Comparison of ENCODE assay signal across 11 cellular contexts in the genomic region with DNA sequence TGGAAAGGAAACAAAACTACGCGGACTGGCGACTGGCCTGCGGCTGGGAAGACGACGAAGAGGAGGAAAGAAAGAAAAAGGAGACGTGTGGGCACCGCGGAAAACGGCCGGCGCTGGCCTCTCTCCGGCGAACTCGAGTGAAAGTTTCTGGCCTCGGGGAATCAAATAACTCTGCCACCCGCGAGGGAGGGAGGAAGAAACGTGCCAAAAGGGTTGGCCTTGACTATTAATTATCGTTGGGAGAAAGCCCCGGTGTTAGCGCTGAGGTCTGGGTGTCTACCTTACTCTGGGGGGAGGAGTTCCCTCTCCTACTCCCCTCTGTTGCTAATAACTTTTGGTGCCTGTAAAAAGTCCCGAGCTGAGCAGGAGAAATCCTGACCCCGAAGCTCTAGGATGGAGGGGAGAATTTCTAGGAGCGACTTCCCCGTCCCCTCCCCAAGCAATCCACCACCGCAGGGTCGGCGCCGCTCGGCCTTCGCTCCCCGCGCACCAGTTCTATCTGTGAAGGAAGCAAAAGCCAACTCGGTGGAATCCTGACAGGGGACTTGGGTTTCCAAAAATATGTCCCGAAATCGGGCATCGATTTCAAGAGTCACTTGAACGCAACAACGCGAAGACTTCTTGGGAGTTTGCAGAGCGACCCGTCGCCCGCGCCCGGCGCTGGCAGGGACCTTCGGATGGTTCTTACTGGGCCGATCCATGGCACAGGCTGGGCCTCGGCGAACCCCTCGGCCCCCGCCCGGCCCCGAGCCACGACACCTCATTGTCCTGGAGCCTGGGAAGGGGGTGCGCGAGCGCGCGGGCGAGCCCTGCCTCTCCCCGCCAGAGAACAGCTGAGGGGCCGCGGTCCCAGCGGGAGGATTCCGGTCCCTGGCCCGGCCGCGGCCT. TPM values are rescaled to one million over a fixed set of nuclear protein-coding genes. Genes with fewer than 3 reads are reported as not detected.
DNase-seq lines count a peak whose midpoint lies in the region; ATAC-seq and TF ChIP-seq lines count a peak whose summit lies in the region.
"Had no signal": no experiment of that assay in that cellular context is flagged by ENCODE, and none has a peak within 500 bp of the region (broad histone marks: within the 10 kb centered on the region; RNA-seq: fewer than 3 reads in every experiment).

No MANE protein-coding gene starts in this region.

- WGBS in HUES64 = under 1% methylated on average over 68 of the region's 71 CpGs

- no TSS peak for BruUV-seq in PC-3 (replicated peaks; lab: Mats Ljungman, UMichigan)

- H3K9me3 Mint-ChIP-seq in endothelial cell (ENCODE audit: unreplicated experiment) (no peaks in the 10 kb centered on the region), neural progenitor cell (no peaks in the 10 kb centered on the region)

- H3K27ac Mint-ChIP-seq in endothelial cell (ENCODE audit: unreplicated experiment) (peak overlapping the region; percentile 0), neural progenitor cell (peak overlapping the region; percentile 61)

- H3K9me3 ChIP-seq in ES-I3 (ENCODE audit: control insufficient read depth, insufficient read depth, low read length) (no peaks in the 10 kb centered on the region), HUES64 (ENCODE audit: insufficient read depth, low read depth, low read length) (no peaks in the 10 kb centered on the region), neural progenitor cell (ENCODE audit: low read depth) (no peaks in the 10 kb centered on the region), PC-3 (ENCODE audit: low read length) (no peaks in the 10 kb centered on the region)

- intact Hi-C loops in PC-3 (cut with micrococcal nuclease) = no loop called here

- H3K9ac ChIP-seq in ES-I3 (ENCODE audit: low read depth, low read length) (peak overlapping the region; percentile 49; the same call in 1 of the 2 replicates), HUES64 (ENCODE audit: low read depth, low read length) (peak overlapping the region; percentile 77), neural progenitor cell (peak overlapping the region; percentile 74), PC-3 (ENCODE audit: low read length) (no peak overlapping the region)

- H3F3A ChIP-seq in neural progenitor cell (ENCODE audit: low read depth) = peaks cover 91% of the 10 kb centered on the region
- H3F3A ChIP-seq in PC-3 (ENCODE audit: low read length, unreplicated experiment) = no peaks in the 10 kb centered on the region

- TF ChIP-seq CTCF in endothelial cell (IDR thresholded peaks at IDR 0.05; ENCODE audit: unreplicated experiment) (no peak), neural progenitor cell (IDR thresholded peaks at IDR 0.05) (no peak), brain microvascular endothelial cell (IDR thresholded peaks at IDR 0.05; ENCODE audit: low read depth, low read length, missing control alignments) (no peak), PC-3 (conservative IDR thresholded peaks at IDR 0.05; ENCODE audit: low read depth, low read length) (no peak)

- H3K27me3 ChIP-seq in HUES64 (ENCODE audit: insufficient read depth, low read length) = peaks cover 92% of the 10 kb centered on the region
- peaks cover 7% of the 10 kb centered on the region for H3K27me3 ChIP-seq in neural progenitor cell
- peaks cover 89% of the 10 kb centered on the region for H3K27me3 ChIP-seq in brain microvascular endothelial cell (replicated peaks)
- peaks cover 96% of the 10 kb centered on the region for H3K27me3 ChIP-seq in PC-3 (ENCODE audit: low read length)

- H3K27me3 Mint-ChIP-seq in endothelial cell (ENCODE audit: unreplicated experiment) (peaks cover 33% of the 10 kb centered on the region), neural progenitor cell (ENCODE audit: insufficient read depth, low read depth) (peaks cover 73% of the 10 kb centered on the region)

- ATAC-seq in GM21423 (IDR thresholded peaks at IDR 0.05; ENCODE audit: unreplicated experiment) (no peak), PC-3 (no peak)

- POLR2A ChIA-PET in PC-3 (lab: Charles Lee; ENCODE audit: unreplicated experiment) = no interaction called here

- H3K9me2 ChIP-seq in PC-3 (replicated peaks; ENCODE audit: low read length) = no peaks in the 10 kb centered on the region

- in situ Hi-C loops in brain microvascular endothelial cell (cut with HindIII; ENCODE audit: low pct_ligation_motif_present, low sequenced_read_pairs) = no loop called here

- H2AFZ ChIP-seq in neural progenitor cell (replicated peaks) (no peak overlapping the region), PC-3 (ENCODE audit: low read length) (no peak overlapping the region)
- H2AFZ ChIP-seq: PC-9 had no signal

- H3K27ac ChIP-seq in HUES64 (ENCODE audit: low read depth, low read length) = peak overlapping the region; percentile 51; the same call in 1 of the 2 replicates
- H3K27ac ChIP-seq in neural progenitor cell = peak overlapping the region; percentile 96
- H3K27ac ChIP-seq in brain microvascular endothelial cell = no peak overlapping the region
- no peak overlapping the region for H3K27ac ChIP-seq in PC-3 (ENCODE audit: low read length)
- H3K27ac ChIP-seq: PC-9 had no signal

- H3K4me1 Mint-ChIP-seq in endothelial cell (ENCODE audit: unreplicated experiment) = peaks cover 54% of the 10 kb centered on the region
- H3K4me1 Mint-ChIP-seq in neural progenitor cell = peaks cover 45% of the 10 kb centered on the region

- H4K20me1 ChIP-seq in neural progenitor cell (ENCODE audit: low read depth) (peaks cover 65% of the 10 kb centered on the region), PC-3 (ENCODE audit: low read length) (no peaks in the 10 kb centered on the region)

- H3K4me2 ChIP-seq in neural progenitor cell (peak overlapping the region; percentile 97), PC-3 (ENCODE audit: low read length) (no peak overlapping the region)
- H3K4me2 ChIP-seq: PC-9 had no signal

- H3K36me3 ChIP-seq in ES-I3 (ENCODE audit: insufficient read depth, low read length) (no peaks in the 10 kb centered on the region), HUES64 (ENCODE audit: insufficient read depth, low read length) (peaks cover 8% of the 10 kb centered on the region), neural progenitor cell (peaks cover 27% of the 10 kb centered on the region), brain microvascular endothelial cell (replicated peaks) (no peaks in the 10 kb centered on the region), PC-3 (ENCODE audit: low read depth, low read length) (no peaks in the 10 kb centered on the region)

- H3K36me3 Mint-ChIP-seq in endothelial cell (ENCODE audit: low read depth, unreplicated experiment) = peaks cover 19% of the 10 kb centered on the region
- H3K36me3 Mint-ChIP-seq in neural progenitor cell = peaks cover 47% of the 10 kb centered on the region

- H3K4me3 Mint-ChIP-seq in endothelial cell (ENCODE audit: unreplicated experiment) (peak overlapping the region; percentile 87), neural progenitor cell (peak overlapping the region; percentile 98)

- CTCF ChIA-PET in PC-3 (lab: Charles Lee) = no interaction called here

- H3K4me3 ChIP-seq in HUES64 (ENCODE audit: low read length) = peak overlapping the region; percentile 67
- H3K4me3 ChIP-seq in neural progenitor cell = peak overlapping the region; percentile 98
- H3K4me3 ChIP-seq in brain microvascular endothelial cell (ENCODE audit: low read depth, low read length) = no peak overlapping the region
- H3K4me3 ChIP-seq in PC-3 (ENCODE audit: low read length) = no peak overlapping the region
- H3K4me3 ChIP-seq: PC-9 had no signal

- H3K79me2 ChIP-seq in neural progenitor cell (ENCODE audit: low read depth) = peaks cover 100% of the 10 kb centered on the region
- no peaks in the 10 kb centered on the region for H3K79me2 ChIP-seq in PC-3 (ENCODE audit: low read length)

- peak; percentile 36 for DNase-seq in endothelial cell (ENCODE audit: low spot score)
- DNase-seq in neural progenitor cell (ENCODE audit: low spot score) = peak; percentile 57
- DNase-seq in brain microvascular endothelial cell = no peak
- DNase-seq in PC-3 = no peak
- DNase-seq: activated gamma-delta T cell, NCI-H1694, PC-9 had no signal

- H3K4me1 ChIP-seq in ES-I3 (ENCODE audit: insufficient read depth, low read length) (peaks cover 18% of the 10 kb centered on the region), HUES64 (ENCODE audit: insufficient read depth, low read length) (peaks cover 57% of the 10 kb centered on the region), neural progenitor cell (peaks cover 47% of the 10 kb centered on the region), PC-3 (ENCODE audit: insufficient read depth, low read length) (no peaks in the 10 kb centered on the region)

RNA-seq across cellular contexts. Expression of gene OTX2, which starts 1.7 kb away (rescaled TPM):
- 58.2 TPM for polyA plus RNA-seq in HUES64 (2013, experiment 1 of 2)
- polyA plus RNA-seq in HUES64 (2013, experiment 2 of 2) = 51.9 TPM
- total RNA-seq in endothelial cell (ENCODE audit: unreplicated experiment) = 12.0 TPM
- 453 and 513 TPM in 2 replicates for total RNA-seq in neural progenitor cell (ENCODE audit: low replicate concordance)
- total RNA-seq in PC-3 (2014; rRNA removed) = not detected in 2 replicates
- total RNA-seq: PC-9, renal cortical epithelial cell had no signal

Comparison
In these comparisons a context has a peak if more than half of its experiments do, and no peak if none do; other contexts are left out.
1. H3K27ac ChIP-seq: peak in HUES64 (single experiment) and neural progenitor cell (single experiment); none in brain microvascular endothelial cell (single experiment) and PC-3 (single experiment).
2. H3K4me3 ChIP-seq: peak in HUES64 (single experiment) and neural progenitor cell (single experiment); none in brain microvascular endothelial cell (single experiment) and PC-3 (single experiment).
3. DNase-seq: peak in endothelial cell (single experiment) and neural progenitor cell (single experiment); none in brain microvascular endothelial cell (single experiment) and PC-3 (single experiment).
4. RNA of gene OTX2, which starts 1.7 kb away (total RNA-seq): 453 to 513 TPM in neural progenitor cell; 12.0 TPM in endothelial cell (single experiment) and not detected in PC-3; every median in the first group is over 10 times any median in the second.